In the genomic region with DNA sequence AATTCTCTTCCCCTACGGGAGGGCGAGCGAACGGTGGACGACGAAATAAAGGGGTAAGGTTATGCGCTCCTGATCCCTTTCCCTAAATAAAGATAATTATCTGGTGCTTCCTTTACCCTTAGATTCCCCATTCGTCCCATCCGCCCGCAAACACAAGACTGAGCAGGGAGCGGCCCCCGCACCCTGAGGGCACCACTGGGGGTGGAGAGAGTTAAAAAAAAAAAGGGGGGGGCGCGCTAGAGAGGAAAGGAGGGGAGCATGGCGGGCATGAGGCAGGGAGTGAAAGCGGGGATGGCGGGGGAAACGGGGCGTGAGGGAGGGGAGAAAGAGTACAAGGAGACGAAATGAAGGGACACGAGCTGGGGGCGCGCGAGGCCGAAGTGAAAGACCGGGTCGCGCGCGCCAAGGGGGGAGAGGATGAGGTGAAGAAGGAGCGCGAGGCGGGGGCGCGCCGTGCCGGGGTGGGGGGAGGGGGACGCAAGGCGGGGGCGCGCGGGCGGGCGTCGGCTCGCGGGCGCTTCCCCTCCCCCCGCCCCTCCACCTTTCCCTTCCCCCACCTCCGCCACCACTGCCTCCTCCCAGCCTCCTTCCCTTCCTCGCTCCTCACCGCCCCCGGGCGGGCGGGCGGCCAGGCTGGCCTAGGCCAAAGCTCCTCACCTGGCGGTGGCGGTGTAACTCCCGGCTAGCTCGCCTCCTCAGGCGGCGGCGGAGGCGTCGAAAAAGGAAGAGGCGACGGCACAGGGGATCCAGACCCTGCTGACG, we compare ENCODE assay signal across 8 cellular contexts. TPM values are rescaled to one million over a fixed set of nuclear protein-coding genes. Genes with fewer than 3 reads are reported as not detected.
DNase-seq lines count a peak whose midpoint lies in the region; ATAC-seq, FAIRE-seq and TF ChIP-seq lines count a peak whose summit lies in the region.

No MANE protein-coding gene starts in this region.

- H3K4me1 ChIP-seq in BE2C: peaks cover 10% of the 10 kb centered on the region
- peaks cover 2 to 57% (median 29%) of the 10 kb centered on the region in 3 donors for H3K4me1 ChIP-seq in gastroesophageal sphincter
- H3K4me1 ChIP-seq in pancreas: peaks cover 3 to 20% (median 8%) of the 10 kb centered on the region in 3 donors

- TF ChIP-seq POLR2A in gastroesophageal sphincter (IDR thresholded peaks at IDR 0.05): no peak

- H3K4me3 ChIP-seq in BE2C (ENCODE audit: low read depth, low read length) (peak overlapping the region; percentile 94), gastroesophageal sphincter (peak overlapping the region; percentile 95 to 97), pancreas (peak overlapping the region; percentile 63 to 75 (median 68))

- H3K9me3 ChIP-seq in BE2C (no peaks in the 10 kb centered on the region), gastroesophageal sphincter (no peaks in the 10 kb centered on the region), pancreas (no peaks in the 10 kb centered on the region)

- ATAC-seq in HG02943 (IDR thresholded peaks at IDR 0.05; ENCODE audit: low read depth, unreplicated experiment) (peak; percentile 6), gastroesophageal sphincter (peak; percentile 28), pancreas (peak; percentile 41 to 65 (median 58))

- FAIRE-seq in GM18507 (lab: Jason Lieb, UNC) (no peak), pancreas (lab: Jason Lieb, UNC) (no peak)

- H3K27me3 ChIP-seq in BE2C (no peaks in the 10 kb centered on the region), gastroesophageal sphincter (no peaks in the 10 kb centered on the region), pancreas (no peaks in the 10 kb centered on the region)

- peak; percentile 87 for DNase-seq in BE2C
- DNase-seq in GM18507 (ENCODE audit: extremely low spot score, insufficient read length, low read depth): peak; percentile 37
- DNase-seq in NCI-H446 (lab: John Stamatoyannopoulos, UW): peak; percentile 33 to 81
- DNase-seq in activated T-cell treated with anti-CD3 and anti-CD28 coated beads for 24 hours (ENCODE audit: low read depth): peak; percentile 56
- DNase-seq in pancreas: peak in 5 of 6 donors; percentile 34 to 88 (median 75)
- no peak for DNase-seq in amniotic stem cell (lab: John Stamatoyannopoulos, UW)

- TF ChIP-seq EP300 in gastroesophageal sphincter (IDR thresholded peaks at IDR 0.05): no peak

- intact Hi-C loops in pancreas (cut with DNase I): no loop called here

- H3K36me3 ChIP-seq in BE2C (peaks cover 21% of the 10 kb centered on the region), gastroesophageal sphincter (no peaks in the 10 kb centered on the region), pancreas (no peaks in the 10 kb centered on the region)

- TF ChIP-seq CTCF in BE2C (IDR thresholded peaks at IDR 0.05; ENCODE audit: low read depth, low read length) (peak; percentile 45), gastroesophageal sphincter (IDR thresholded peaks at IDR 0.05) (peak in 1 of 4 experiments; percentile 40), pancreas (IDR thresholded peaks at IDR 0.05) (no peak)

- WGBS in gastroesophageal sphincter (ENCODE audit: low coverage in 1 of 2), 2 donors: 0% methylated on average over 13 to 19 of the region's 68 CpGs
- 1% methylated on average over 24 to 59 of the region's 68 CpGs for WGBS in pancreas, 2 donors

- H3K27ac ChIP-seq in gastroesophageal sphincter (peak overlapping the region; percentile 93 to 95 (median 95)), pancreas (peak overlapping the region; percentile 65 to 87 (median 68))

RNA-seq across cellular contexts. Expression of gene GATAD2B, which starts 0.5 kb away (rescaled TPM):
- polyA plus RNA-seq in BE2C (2012; ENCODE audit: insufficient read depth, insufficient read length, low read depth): 15.1 TPM
- 10 to 100 TPM; 18.4 to 30.8 (median 23.8) TPM for total RNA-seq in gastroesophageal sphincter
- total RNA-seq in pancreas: 10 to 100 TPM; 15.0 to 27.1 (median 17.1) TPM
- polyA plus RNA-seq in pancreas: 1 to 10 TPM; 4.8 to 7.4 TPM

RNA-seq across cellular contexts. Expression of gene DENND4B, which starts 24.3 kb away (rescaled TPM):
- polyA plus RNA-seq in BE2C (2012; ENCODE audit: insufficient read depth, insufficient read length, low read depth): 167 TPM
- total RNA-seq in gastroesophageal sphincter (10 to 100 TPM; 10.2 to 46.5 (median 32.3) TPM), pancreas (10 to 100 TPM; 17.8 to 41.7 (median 20.4) TPM)
- 10 to 100 TPM; 48.9 to 57.0 TPM for polyA plus RNA-seq in pancreas

RNA-seq across cellular contexts. Expression of gene CRTC2, which starts 36.2 kb away (rescaled TPM):
- polyA plus RNA-seq in BE2C (2012; ENCODE audit: insufficient read depth, insufficient read length, low read depth): 43.8 TPM
- total RNA-seq in gastroesophageal sphincter (10 to 100 TPM; 13.9 to 21.2 (median 15.6) TPM), pancreas (10 to 100 TPM; 13.4 to 27.6 (median 18.3) TPM)
- polyA plus RNA-seq in pancreas: 10 to 100 TPM; 36.9 to 48.6 TPM

RNA-seq across cellular contexts. Expression of gene SLC39A1, which starts 41.1 kb away (rescaled TPM):
- 88.3 TPM for polyA plus RNA-seq in BE2C (2012; ENCODE audit: insufficient read depth, insufficient read length, low read depth)
- total RNA-seq in gastroesophageal sphincter (100 to 1,000 TPM in 3 of 4 donors, 10 to 100 TPM in 1; 64.8 to 115 (median 106) TPM), pancreas (10 to 100 TPM; 20.0 to 46.1 (median 27.0) TPM)
- 10 to 100 TPM; 22.8 to 38.1 TPM for polyA plus RNA-seq in pancreas

RNA-seq across cellular contexts. Expression of gene CREB3L4, which starts 45.4 kb away (rescaled TPM):
- polyA plus RNA-seq in BE2C (2012; ENCODE audit: insufficient read depth, insufficient read length, low read depth): 14.1 TPM
- total RNA-seq in gastroesophageal sphincter (10 to 100 TPM in 1 of 4 donors, 1 to 10 TPM in 3; 5.1 to 10.4 (median 6.8) TPM), pancreas (10 to 100 TPM in 2 of 6 donors, 1 to 10 TPM in 4; 6.5 to 13.2 (median 8.0) TPM)
- 10 to 100 TPM; 13.3 to 19.6 TPM for polyA plus RNA-seq in pancreas

Comparison
In these comparisons a context has a peak if more than half of its experiments do, and no peak if none do; other contexts are left out.
1. ATAC-seq: peak in every context shown above with its lines; median percentile 58 in pancreas; 28 in gastroesophageal sphincter; 6 in HG02943.